16 cellular contexts compared by ENCODE assay signal in the genomic region with DNA sequence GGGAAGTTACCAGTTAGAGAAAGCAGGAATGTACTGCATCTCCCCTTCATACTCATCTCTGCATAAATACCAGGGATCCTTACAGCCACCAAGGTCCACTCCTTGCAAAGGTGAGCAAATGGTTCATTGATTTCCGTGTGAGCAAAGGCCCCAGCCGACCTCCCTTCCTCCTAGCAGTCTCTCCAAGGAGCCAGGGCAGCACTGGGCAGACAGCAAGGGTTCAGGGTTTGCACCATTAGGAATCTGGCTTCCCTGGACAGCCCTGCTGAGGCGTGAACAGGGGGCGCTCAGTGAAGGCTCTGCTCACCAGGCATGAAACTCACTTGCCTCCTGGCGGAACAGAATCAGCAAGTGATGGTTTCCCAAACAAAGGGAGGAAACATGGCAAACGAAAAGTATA.
"Had no signal": no experiment of that assay in that cellular context is flagged by ENCODE, and none has a peak within 500 bp of the region (broad histone marks: within the 10 kb centered on the region; RNA-seq: fewer than 3 reads in every experiment).

No MANE protein-coding gene starts in this region.

- H3K4me3 ChIP-seq: coronary artery, thoracic aorta had no signal

- ATAC-seq: SK-N-SH treated with all-trans-retinoic acid at 6 μM for 48 hours; stimulated activated memory B cell treated with anti-CD40 and anti-IgM and Interleukin-4, amounts not matched to agents 10 μg/mL and 1 μg/mL and 100 μg/mL, for 72 hours; T-cell had no signal

- H3K9me3 Mint-ChIP-seq: activated CD4-positive, alpha-beta T cell treated with anti-CD3 and anti-CD28 coated beads, Interleukin-2, amount 10 ng/mL, durations not matched to agents 7 days and 5 days; stimulated activated memory B cell treated with anti-CD40 and anti-IgM and Interleukin-4, amounts not matched to agents 10 μg/mL and 1 μg/mL and 100 μg/mL, for 72 hours; T-cell had no signal

- H3K27me3 ChIP-seq: brain microvascular endothelial cell had no signal

- H3K36me3 Mint-ChIP-seq: stimulated activated memory B cell treated with anti-CD40 and anti-IgM and Interleukin-4, amounts not matched to agents 10 μg/mL and 1 μg/mL and 100 μg/mL, for 72 hours had no signal

- H3K27ac Mint-ChIP-seq: activated CD4-positive, alpha-beta T cell treated with anti-CD3 and anti-CD28 coated beads, Interleukin-2, amount 10 ng/mL, durations not matched to agents 7 days and 5 days; stimulated activated memory B cell treated with anti-CD40 and anti-IgM and Interleukin-4, amounts not matched to agents 10 μg/mL and 1 μg/mL and 100 μg/mL, for 72 hours had no signal

- H3K4me1 Mint-ChIP-seq: stimulated activated memory B cell treated with anti-CD40 and anti-IgM and Interleukin-4, amounts not matched to agents 10 μg/mL and 1 μg/mL and 100 μg/mL, for 72 hours had no signal

- H3K4me3 Mint-ChIP-seq: activated CD4-positive, alpha-beta T cell treated with anti-CD3 and anti-CD28 coated beads, Interleukin-2, amount 10 ng/mL, durations not matched to agents 7 days and 5 days; stimulated activated memory B cell treated with anti-CD40 and anti-IgM and Interleukin-4, amounts not matched to agents 10 μg/mL and 1 μg/mL and 100 μg/mL, for 72 hours; T-cell had no signal

- DNase-seq: activated CD4-positive, alpha-beta T cell treated with anti-CD3 and anti-CD28 coated beads, Interleukin-2, amount 10 ng/mL, durations not matched to agents 7 days and 5 days; activated CD8-positive, alpha-beta memory T cell treated with anti-CD3 and anti-CD28 coated beads for 24 hours; activated CD8-positive, alpha-beta memory T cell treated with anti-CD3 and anti-CD28 coated beads, Interleukin-2, amount 50 U/mL, for 48 hours; activated naive CD4-positive, alpha-beta T cell; aorta; brain microvascular endothelial cell; head of caudate nucleus; kidney; left ventricle myocardium superior; stimulated activated CD4-positive, alpha-beta T cell treated with anti-CD3 and anti-CD28 coated beads, Interleukin-4, amount 100 ng/mL, for 24 hours; T-cell; T1000 had no signal

- H3K27me3 Mint-ChIP-seq: activated CD4-positive, alpha-beta T cell treated with anti-CD3 and anti-CD28 coated beads, Interleukin-2, amount 10 ng/mL, durations not matched to agents 7 days and 5 days; stimulated activated memory B cell treated with anti-CD40 and anti-IgM and Interleukin-4, amounts not matched to agents 10 μg/mL and 1 μg/mL and 100 μg/mL, for 72 hours; T-cell had no signal

- H3K9me3 ChIP-seq: thoracic aorta had no signal

- H3K27ac ChIP-seq: brain microvascular endothelial cell, coronary artery, thoracic aorta had no signal

- H3K36me3 ChIP-seq: brain microvascular endothelial cell, thoracic aorta had no signal
